ENCODE assay signal across 20 cellular contexts in the genomic region with DNA sequence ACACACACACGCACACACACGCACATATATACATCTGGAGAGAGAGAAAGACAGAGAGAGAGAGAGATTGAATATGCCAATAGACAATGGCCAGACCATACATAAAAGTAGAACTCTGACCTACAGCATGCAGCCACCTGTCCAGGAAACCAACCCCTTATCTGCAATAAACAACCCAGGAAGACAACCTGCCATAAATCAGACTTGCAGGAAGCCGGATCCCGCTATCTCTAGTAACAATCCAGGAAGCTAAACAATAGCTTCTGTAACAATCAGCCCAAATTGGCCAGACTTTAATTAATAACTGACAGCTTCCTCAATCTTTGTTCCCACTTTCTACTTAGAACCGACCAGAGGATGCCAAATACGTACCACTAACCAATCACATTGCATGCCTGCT.
"Had no signal": no experiment of that assay in that cellular context is flagged by ENCODE, and none has a peak within 500 bp of the region (broad histone marks: within the 10 kb centered on the region; RNA-seq: fewer than 3 reads in every experiment).

No MANE protein-coding gene starts in this region.

- ATAC-seq: SK-N-SH treated with all-trans-retinoic acid at 6 μM for 48 hours had no signal

- H3K36me3 Mint-ChIP-seq: IgD-negative memory B cell had no signal

- H3K4me1 Mint-ChIP-seq: IgD-negative memory B cell had no signal

- H3K36me3 ChIP-seq: MG63 had no signal

- H3K27me3 ChIP-seq: MG63 had no signal

- H3K9me3 ChIP-seq: MG63 had no signal

- H3K27ac Mint-ChIP-seq: IgD-negative memory B cell had no signal

- H3K4me3 ChIP-seq: MG63 had no signal

- H3K27ac ChIP-seq: HL-60 had no signal

- H3K4me3 Mint-ChIP-seq: IgD-negative memory B cell had no signal

- DNase-seq: Karpas-422, KBM-7, MG63, NCI-H1092, NCI-H1105 treated with DMSO at 0.1 percent for 48 hours, NCI-H1417 treated with DMSO at 0.1 percent for 48 hours, NCI-H146, NCI-H1694 treated with DMSO at 0.1 percent for 48 hours, NCI-H1930, NCI-H2081, NCI-H2107, NCI-H2227 treated with DMSO at 0.1 percent for 48 hours, NCI-H524, NCI-H526 treated with DMSO at 0.1 percent for 48 hours, NCI-H774, RPMI8226, SHP77 had no signal
